8 cellular contexts compared by ENCODE assay signal in genomic region chr10:6275022-6275997, GRCh38.
DNase-seq lines count a peak whose midpoint lies in the region; ATAC-seq and TF ChIP-seq lines count a peak whose summit lies in the region.

No MANE protein-coding gene starts in this region.

- peak; percentile 17 for TF ChIP-seq POLR2A in NB4 (IDR thresholded peaks at IDR 0.05; ENCODE audit: extremely low read depth, insufficient read length)

- peak; percentile 78 for ATAC-seq in GM21723 (IDR thresholded peaks at IDR 0.05; ENCODE audit: unreplicated experiment)

- H3K27me3 ChIP-seq in ectodermal cell (ENCODE audit: control insufficient read depth, insufficient read depth, low read length, poor library complexity, severe bottlenecking) = no peaks in the 10 kb centered on the region

- H3K4me1 ChIP-seq in ectodermal cell (ENCODE audit: control insufficient read depth, insufficient read depth, low read length) = peaks cover 14% of the 10 kb centered on the region

- H3K9me3 ChIP-seq in ectodermal cell (ENCODE audit: control insufficient read depth, low read length) = no peaks in the 10 kb centered on the region

- H3K4me3 ChIP-seq in NB4 (ENCODE audit: low read depth, low read length) = peak overlapping the region; percentile 44
- H3K4me3 ChIP-seq in ectodermal cell (ENCODE audit: insufficient read depth, low read depth, low read length) = no peak overlapping the region

- 78 to 80% methylated on average over 29 of the region's 29 CpGs for WGBS in ectodermal cell, 2 experiments

- H3K27ac ChIP-seq in ectodermal cell (ENCODE audit: insufficient read depth, low read depth, low read length, poor library complexity, severe bottlenecking) = peak overlapping the region; percentile 33

- no peak for TF ChIP-seq CTCF in NB4 (IDR thresholded peaks at IDR 0.05; ENCODE audit: low read depth, low read length)

- no peaks in the 10 kb centered on the region for H3K36me3 ChIP-seq in ectodermal cell (ENCODE audit: control insufficient read depth, insufficient read depth, low read length)

- peak; percentile 75 for DNase-seq in COLO829 (ENCODE audit: low spot score)
- peak; percentile 93 for DNase-seq in NB4 (ENCODE audit: low read depth)
- peak; percentile 76 to 84 for DNase-seq in activated CD8-positive, alpha-beta memory T cell treated with anti-CD3 and anti-CD28 coated beads for 4 hours (ENCODE audit: low read depth in 2 of 2)
- peak; percentile 97 for DNase-seq in mesenteric fat pad (ENCODE audit: low spot score)
- DNase-seq in stimulated activated CD8-positive, alpha-beta memory T cell treated with anti-CD3 and anti-CD28 coated beads, Interleukin-15, amount 100 ng/mL, for 1 hour (ENCODE audit: low read depth) = peak; percentile 54
- DNase-seq in NCI-H1105 (lab: John Stamatoyannopoulos, UW) = no peak
